In the genomic region with DNA sequence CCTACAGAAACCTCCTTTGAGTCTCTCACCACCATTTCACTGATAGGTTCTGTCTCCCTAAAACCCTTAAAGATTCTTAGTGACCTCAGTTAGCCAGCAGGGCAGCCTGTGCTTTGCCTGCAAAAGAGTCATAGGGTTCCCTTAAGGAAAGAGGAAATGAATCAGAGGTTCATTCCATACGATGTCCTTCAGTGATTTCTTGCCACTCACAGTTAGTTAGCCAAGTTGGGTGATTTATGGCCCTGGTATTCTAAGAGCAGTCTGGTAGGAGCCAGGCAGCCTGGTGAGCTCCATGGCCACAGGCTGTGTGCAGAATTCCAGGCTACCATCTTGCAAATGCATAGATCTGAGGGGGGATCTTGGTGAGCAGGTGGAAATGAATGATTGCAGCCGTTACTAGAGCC, we compare ENCODE assay signal across 13 cellular contexts. TPM values are rescaled to one million over a fixed set of nuclear protein-coding genes. Genes with fewer than 3 reads are reported as not detected.
DNase-seq lines count a peak whose midpoint lies in the region; TF ChIP-seq lines count a peak whose summit lies in the region.
"Had no signal": no experiment of that assay in that cellular context is flagged by ENCODE, and none has a peak within 500 bp of the region (broad histone marks: within the 10 kb centered on the region; RNA-seq: fewer than 3 reads in every experiment).

No MANE protein-coding gene starts in this region.

- TF ChIP-seq CTCF in AG04449 (IDR thresholded peaks at IDR 0.05; ENCODE audit: insufficient read depth, low read length, missing control alignments), result peak; percentile 17

- POLR2A ChIA-PET in AG04449 (lab: Yijun Ruan, JAX), result interaction anchor here (0.6 kb wide), 1 partner anchor 1502 kb away, joined by 3 read pairs; no protein-coding TSS in a partner anchor

- CTCF ChIA-PET in AG04449 (lab: Yijun Ruan, JAX), result interaction anchor here (0.8 to 3.7 kb wide), 4 partner anchors 13 to 256 kb away, joined by 3 to 28 read pairs (median 4); a partner anchor contains a TSS

- DNase-seq in AG04449 (ENCODE audit: low read depth, low spot score) (peak; percentile 69), HS-27A (ENCODE audit: low read depth) (peak; percentile 91), amniotic stem cell (lab: John Stamatoyannopoulos, UW) (peak; percentile 87), iris pigment epithelial cell (ENCODE audit: low read depth) (peak; percentile 98), SKM-1 treated with dmso at 0.1 percent for 144 hours (lab: John Stamatoyannopoulos, UW; ENCODE audit: unreplicated experiment) (no peak), G401 (ENCODE audit: low spot score) (no peak), GOT3 (lab: John Stamatoyannopoulos, UW) (no peak)
- no peak for DNase-seq in activated T-cell treated with anti-CD3 and anti-CD28 coated beads, Interleukin-2, amount 50 U/mL, for 1 hour
- DNase-seq: activated CD8-positive, alpha-beta memory T cell treated with anti-CD3 and anti-CD28 coated beads, Interleukin-2, amount 10 ng/mL, durations not matched to agents 7 days and 5 days; mesendoderm; NCI-H1105 had no signal

- H3K4me3 ChIP-seq in AG04449 (ENCODE audit: low read depth, low read length), result no peak overlapping the region
- H3K4me3 ChIP-seq: cardiac muscle cell had no signal

- in situ Hi-C loops in G401 (cut with HindIII; ENCODE audit: low sequenced_read_pairs), result no loop called here

RNA-seq across cellular contexts. Expression of a gene that starts 18.7 kb away (rescaled TPM):
- not detected in 2 replicates for total RNA-seq in G401 (2014; rRNA removed; shearing (Covaris generic))
- total RNA-seq: T-helper 2 cell treated with Interferon-gamma antibody and Interleukin-4, amounts not matched to agents 100 ng/mL and 5 ng/mL, for 36 hours had no signal

Comparison
In these comparisons a context has a peak if more than half of its experiments do, and no peak if none do; other contexts are left out.
1. DNase-seq: peak in AG04449 (single experiment), HS-27A (single experiment), amniotic stem cell (single experiment) and iris pigment epithelial cell (single experiment); none in SKM-1 treated with dmso at 0.1 percent for 144 hours (single experiment), activated T-cell treated with anti-CD3 and anti-CD28 coated beads, Interleukin-2, amount 50 U/mL, for 1 hour (single experiment), G401 (single experiment) and GOT3 (single experiment).